ENCODE assay signal across 16 cellular contexts in the genomic region with DNA sequence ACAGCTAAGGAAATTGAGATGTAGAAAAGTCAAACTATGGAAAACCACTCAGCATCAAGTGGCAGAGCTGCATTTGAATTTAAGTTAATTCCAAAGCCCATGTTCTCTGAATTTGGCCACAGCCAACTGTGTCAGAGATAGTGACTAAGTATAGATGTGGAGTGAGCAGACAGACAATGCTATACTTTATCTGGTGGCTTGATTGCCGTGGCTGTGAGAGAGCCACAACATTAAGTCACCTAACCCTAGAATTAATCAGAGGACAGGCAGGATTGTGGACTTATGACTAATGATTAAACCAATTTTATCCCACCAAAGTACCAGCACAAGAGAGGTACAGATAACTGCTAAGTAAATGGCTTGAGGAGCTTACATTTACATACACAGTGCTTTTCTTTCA.
DNase-seq lines count a peak whose midpoint lies in the region; ATAC-seq, FAIRE-seq and TF ChIP-seq lines count a peak whose summit lies in the region.
"Had no signal": no experiment of that assay in that cellular context is flagged by ENCODE, and none has a peak within 500 bp of the region (broad histone marks: within the 10 kb centered on the region; RNA-seq: fewer than 3 reads in every experiment).

No MANE protein-coding gene starts in this region.

- H3K4me1 ChIP-seq in osteoblast (ENCODE audit: insufficient read depth, low read length) (peaks cover 9% of the 10 kb centered on the region), A673 (ENCODE audit: insufficient read depth, low read length, poor library complexity, severe bottlenecking) (no peaks in the 10 kb centered on the region)

- no peaks in the 10 kb centered on the region for H3K9me3 ChIP-seq in osteoblast (ENCODE audit: low read depth, low read length)
- no peaks in the 10 kb centered on the region for H3K9me3 ChIP-seq in A673 (ENCODE audit: low read depth, low read length, poor library complexity, severe bottlenecking)

- intact Hi-C loops in A673 (cut with micrococcal nuclease; ENCODE audit: unreplicated experiment): no loop called here

- DNase-seq in ELR (ENCODE audit: low read depth) (peak; percentile 21), OCI-M1 (lab: John Stamatoyannopoulos, UW) (peak; percentile 35), bronchial epithelial cell (ENCODE audit: low read depth) (peak; percentile 45), osteoblast (ENCODE audit: insufficient read length, low spot score, missing footprints) (no peak), A673 (ENCODE audit: low spot score) (no peak), NCI-H82 (lab: John Stamatoyannopoulos, UW) (no peak)
- DNase-seq: AML-193, H9, NCI-H1048, NCI-H146, NCI-H2081 treated with DMSO at 0.1 percent for 48 hours, NCI-H510A treated with DMSO at 0.1 percent for 48 hours, SHP77 had no signal

- no peaks in the 10 kb centered on the region for H3K79me2 ChIP-seq in osteoblast (ENCODE audit: insufficient read depth, low read length)

- H3K4me2 ChIP-seq in osteoblast (ENCODE audit: insufficient read depth, low read length): no peak overlapping the region

- H3K36me3 ChIP-seq in bronchial epithelial cell (ENCODE audit: control insufficient read depth, insufficient read depth, low read length): no peaks in the 10 kb centered on the region
- no peaks in the 10 kb centered on the region for H3K36me3 ChIP-seq in osteoblast (ENCODE audit: insufficient read depth, low read length)
- peaks cover 51% of the 10 kb centered on the region for H3K36me3 ChIP-seq in A673 (ENCODE audit: insufficient read depth, low read length, poor library complexity, severe bottlenecking)

- POLR2A ChIA-PET in A673 (lab: Charles Lee; ENCODE audit: low non-redundant PET): no interaction called here

- ATAC-seq in HG03139 (IDR thresholded peaks at IDR 0.05; ENCODE audit: unreplicated experiment): no peak
- ATAC-seq: K562, Panc1 had no signal

- CTCF ChIA-PET in A673 (lab: Charles Lee): no interaction called here

- TF ChIP-seq CTCF in bronchial epithelial cell (IDR thresholded peaks at IDR 0.05; ENCODE audit: insufficient read depth, low read length, severe bottlenecking) (no peak), osteoblast (IDR thresholded peaks at IDR 0.05; ENCODE audit: extremely low read depth, low read depth, low read length) (no peak), A673 (conservative IDR thresholded peaks at IDR 0.05; ENCODE audit: low read depth, low read length) (no peak)

- no peaks in the 10 kb centered on the region for H3K27me3 ChIP-seq in bronchial epithelial cell (ENCODE audit: control insufficient read depth, insufficient read depth, low read length)
- H3K27me3 ChIP-seq in osteoblast (ENCODE audit: insufficient read depth, low read length): no peaks in the 10 kb centered on the region
- no peaks in the 10 kb centered on the region for H3K27me3 ChIP-seq in A673 (replicated peaks; ENCODE audit: insufficient read depth, low read depth, low read length, poor library complexity)

- H3K4me3 ChIP-seq in bronchial epithelial cell (ENCODE audit: low read depth, low read length) (no peak overlapping the region), osteoblast (ENCODE audit: insufficient read depth, low read length) (no peak overlapping the region), A673 (ENCODE audit: low read depth, low read length, poor library complexity, severe bottlenecking) (no peak overlapping the region)
- H3K4me3 ChIP-seq: K562 had no signal

- no peak for FAIRE-seq in bronchial epithelial cell (lab: Jason Lieb, UNC)
- FAIRE-seq: K562 had no signal

- H3K27ac ChIP-seq in osteoblast (ENCODE audit: low read depth, low read length) (no peak overlapping the region), A673 (ENCODE audit: low read depth, low read length, poor library complexity, severe bottlenecking) (no peak overlapping the region)

- peak overlapping the region; percentile 42 for H2AFZ ChIP-seq in osteoblast (ENCODE audit: low read length)

- no peaks in the 10 kb centered on the region for H4K20me1 ChIP-seq in osteoblast (ENCODE audit: insufficient read depth, low read length)

- BruUV-seq in A673 (replicated peaks; lab: Mats Ljungman, UMichigan): no TSS peak

Comparison
In these comparisons a context has a peak if more than half of its experiments do, and no peak if none do; other contexts are left out.
1. DNase-seq: peak in ELR (single experiment), OCI-M1 (single experiment) and bronchial epithelial cell (single experiment); none in osteoblast (single experiment), A673 (single experiment) and NCI-H82 (single experiment).